1 cellular context compared by ENCODE assay signal in the genomic region with DNA sequence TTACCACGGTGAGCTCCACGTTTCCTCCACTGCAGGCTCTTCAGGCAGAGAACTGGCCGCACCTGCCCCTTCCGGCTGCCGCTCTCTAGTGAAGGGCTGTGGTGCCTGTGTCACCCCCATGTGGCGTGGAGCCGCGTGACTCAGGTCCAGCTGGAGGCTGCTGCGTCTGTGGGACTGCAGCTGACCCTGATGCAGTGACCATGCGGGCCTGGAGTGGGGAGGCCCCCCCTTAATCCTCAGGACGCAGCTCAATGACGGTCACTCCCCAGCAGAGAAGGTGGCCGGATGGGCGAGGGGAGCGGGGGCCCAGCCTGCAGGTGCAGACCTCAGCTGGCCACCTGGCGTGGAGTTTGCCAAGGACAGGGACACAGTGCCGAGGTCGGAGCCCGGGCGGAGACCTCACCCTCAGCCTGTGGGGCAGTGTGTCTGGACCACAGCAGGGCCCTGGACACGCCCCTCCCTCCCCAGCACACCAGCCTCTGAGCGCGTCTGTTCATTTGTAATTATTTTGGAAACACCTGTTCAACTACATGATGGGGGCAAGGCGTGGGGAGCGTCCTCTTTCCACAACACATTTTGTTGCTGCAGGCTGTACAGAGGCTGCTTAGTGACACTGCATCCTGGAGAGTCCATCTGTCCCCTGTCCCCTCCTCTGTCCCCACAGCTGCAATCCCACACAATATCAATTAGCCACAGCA.
TF ChIP-seq lines count a peak whose summit lies in the region.

No MANE protein-coding gene starts in this region.

TF ChIP-seq in K562, 482 proteins besides CTCF, POLR2A, EP300 and RAD21:
- 0 out of 2 replicates have a peak, but pooled peaks have one; percentile 17 for TF ChIP-seq ETV1 (tag; conservative IDR thresholded peaks at IDR 0.05; ENCODE audit: low read depth)
- no peak for TF ChIP-seq TARDBP (IDR thresholded peaks at IDR 0.05)
- no peak for TF ChIP-seq LARP7 (IDR thresholded peaks at IDR 0.05)
- no peak for TF ChIP-seq ZNF445 (CRISPR knock-in tag; IDR thresholded peaks at IDR 0.05; ENCODE audit: low read depth)
- TF ChIP-seq, protein P1, sequence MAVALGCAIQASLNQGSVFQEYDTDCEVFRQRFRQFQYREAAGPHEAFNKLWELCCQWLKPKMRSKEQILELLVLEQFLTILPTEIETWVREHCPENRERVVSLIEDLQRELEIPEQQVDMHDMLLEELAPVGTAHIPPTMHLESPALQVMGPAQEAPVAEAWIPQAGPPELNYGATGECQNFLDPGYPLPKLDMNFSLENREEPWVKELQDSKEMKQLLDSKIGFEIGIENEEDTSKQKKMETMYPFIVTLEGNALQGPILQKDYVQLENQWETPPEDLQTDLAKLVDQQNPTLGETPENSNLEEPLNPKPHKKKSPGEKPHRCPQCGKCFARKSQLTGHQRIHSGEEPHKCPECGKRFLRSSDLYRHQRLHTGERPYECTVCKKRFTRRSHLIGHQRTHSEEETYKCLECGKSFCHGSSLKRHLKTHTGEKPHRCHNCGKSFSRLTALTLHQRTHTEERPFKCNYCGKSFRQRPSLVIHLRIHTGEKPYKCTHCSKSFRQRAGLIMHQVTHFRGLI (CRISPR knock-in tag; IDR thresholded peaks at IDR 0.05) = no peak
- TF ChIP-seq, protein P2, sequence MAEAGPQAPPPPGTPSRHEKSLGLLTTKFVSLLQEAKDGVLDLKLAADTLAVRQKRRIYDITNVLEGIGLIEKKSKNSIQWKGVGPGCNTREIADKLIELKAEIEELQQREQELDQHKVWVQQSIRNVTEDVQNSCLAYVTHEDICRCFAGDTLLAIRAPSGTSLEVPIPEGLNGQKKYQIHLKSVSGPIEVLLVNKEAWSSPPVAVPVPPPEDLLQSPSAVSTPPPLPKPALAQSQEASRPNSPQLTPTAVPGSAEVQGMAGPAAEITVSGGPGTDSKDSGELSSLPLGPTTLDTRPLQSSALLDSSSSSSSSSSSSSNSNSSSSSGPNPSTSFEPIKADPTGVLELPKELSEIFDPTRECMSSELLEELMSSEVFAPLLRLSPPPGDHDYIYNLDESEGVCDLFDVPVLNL (CRISPR knock-in tag; IDR thresholded peaks at IDR 0.05; ENCODE audit: low read depth) = no peak
- TF ChIP-seq PRMT5 (CRISPR knock-in tag; IDR thresholded peaks at IDR 0.05) = no peak
- TF ChIP-seq SAFB (IDR thresholded peaks at IDR 0.05; ENCODE audit: borderline replicate concordance, low read depth, low read length) = peak; percentile 64; the same call in 1 of the 2 replicates
- TF ChIP-seq, protein P3, sequence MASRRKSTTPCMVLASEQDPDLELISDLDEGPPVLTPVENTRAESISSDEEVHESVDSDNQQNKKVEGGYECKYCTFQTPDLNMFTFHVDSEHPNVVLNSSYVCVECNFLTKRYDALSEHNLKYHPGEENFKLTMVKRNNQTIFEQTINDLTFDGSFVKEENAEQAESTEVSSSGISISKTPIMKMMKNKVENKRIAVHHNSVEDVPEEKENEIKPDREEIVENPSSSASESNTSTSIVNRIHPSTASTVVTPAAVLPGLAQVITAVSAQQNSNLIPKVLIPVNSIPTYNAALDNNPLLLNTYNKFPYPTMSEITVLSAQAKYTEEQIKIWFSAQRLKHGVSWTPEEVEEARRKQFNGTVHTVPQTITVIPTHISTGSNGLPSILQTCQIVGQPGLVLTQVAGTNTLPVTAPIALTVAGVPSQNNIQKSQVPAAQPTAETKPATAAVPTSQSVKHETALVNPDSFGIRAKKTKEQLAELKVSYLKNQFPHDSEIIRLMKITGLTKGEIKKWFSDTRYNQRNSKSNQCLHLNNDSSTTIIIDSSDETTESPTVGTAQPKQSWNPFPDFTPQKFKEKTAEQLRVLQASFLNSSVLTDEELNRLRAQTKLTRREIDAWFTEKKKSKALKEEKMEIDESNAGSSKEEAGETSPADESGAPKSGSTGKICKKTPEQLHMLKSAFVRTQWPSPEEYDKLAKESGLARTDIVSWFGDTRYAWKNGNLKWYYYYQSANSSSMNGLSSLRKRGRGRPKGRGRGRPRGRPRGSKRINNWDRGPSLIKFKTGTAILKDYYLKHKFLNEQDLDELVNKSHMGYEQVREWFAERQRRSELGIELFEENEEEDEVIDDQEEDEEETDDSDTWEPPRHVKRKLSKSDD (conservative IDR thresholded peaks at IDR 0.05; ENCODE audit: low read length) = no peak
- TF ChIP-seq CEBPB (tag; IDR thresholded peaks at IDR 0.05) = no peak
- TF ChIP-seq ZNF384 (IDR thresholded peaks at IDR 0.05; ENCODE audit: low read depth, low read length) = no peak
- TF ChIP-seq XRCC3 (IDR thresholded peaks at IDR 0.05) = no peak
- no peak for TF ChIP-seq NR2F6 (CRISPR knock-in tag; IDR thresholded peaks at IDR 0.05)
- no peak for TF ChIP-seq BACH1 (tag; IDR thresholded peaks at IDR 0.05)
- no peak for TF ChIP-seq ZNF75A (CRISPR knock-in tag; IDR thresholded peaks at IDR 0.05)
- TF ChIP-seq GABPA (tag; conservative IDR thresholded peaks at IDR 0.05; ENCODE audit: low read depth) = peak; percentile 18; the same call in 1 of the 2 replicates
- TF ChIP-seq, protein P4, sequence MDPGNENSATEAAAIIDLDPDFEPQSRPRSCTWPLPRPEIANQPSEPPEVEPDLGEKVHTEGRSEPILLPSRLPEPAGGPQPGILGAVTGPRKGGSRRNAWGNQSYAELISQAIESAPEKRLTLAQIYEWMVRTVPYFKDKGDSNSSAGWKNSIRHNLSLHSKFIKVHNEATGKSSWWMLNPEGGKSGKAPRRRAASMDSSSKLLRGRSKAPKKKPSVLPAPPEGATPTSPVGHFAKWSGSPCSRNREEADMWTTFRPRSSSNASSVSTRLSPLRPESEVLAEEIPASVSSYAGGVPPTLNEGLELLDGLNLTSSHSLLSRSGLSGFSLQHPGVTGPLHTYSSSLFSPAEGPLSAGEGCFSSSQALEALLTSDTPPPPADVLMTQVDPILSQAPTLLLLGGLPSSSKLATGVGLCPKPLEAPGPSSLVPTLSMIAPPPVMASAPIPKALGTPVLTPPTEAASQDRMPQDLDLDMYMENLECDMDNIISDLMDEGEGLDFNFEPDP (CRISPR knock-in tag; IDR thresholded peaks at IDR 0.05) = no peak
- no peak for TF ChIP-seq ZNF584 (CRISPR knock-in tag; IDR thresholded peaks at IDR 0.05; ENCODE audit: low read depth)
- TF ChIP-seq, protein P5, sequence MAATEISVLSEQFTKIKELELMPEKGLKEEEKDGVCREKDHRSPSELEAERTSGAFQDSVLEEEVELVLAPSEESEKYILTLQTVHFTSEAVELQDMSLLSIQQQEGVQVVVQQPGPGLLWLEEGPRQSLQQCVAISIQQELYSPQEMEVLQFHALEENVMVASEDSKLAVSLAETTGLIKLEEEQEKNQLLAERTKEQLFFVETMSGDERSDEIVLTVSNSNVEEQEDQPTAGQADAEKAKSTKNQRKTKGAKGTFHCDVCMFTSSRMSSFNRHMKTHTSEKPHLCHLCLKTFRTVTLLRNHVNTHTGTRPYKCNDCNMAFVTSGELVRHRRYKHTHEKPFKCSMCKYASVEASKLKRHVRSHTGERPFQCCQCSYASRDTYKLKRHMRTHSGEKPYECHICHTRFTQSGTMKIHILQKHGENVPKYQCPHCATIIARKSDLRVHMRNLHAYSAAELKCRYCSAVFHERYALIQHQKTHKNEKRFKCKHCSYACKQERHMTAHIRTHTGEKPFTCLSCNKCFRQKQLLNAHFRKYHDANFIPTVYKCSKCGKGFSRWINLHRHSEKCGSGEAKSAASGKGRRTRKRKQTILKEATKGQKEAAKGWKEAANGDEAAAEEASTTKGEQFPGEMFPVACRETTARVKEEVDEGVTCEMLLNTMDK (IDR thresholded peaks at IDR 0.05; ENCODE audit: borderline replicate concordance, insufficient read depth, low read depth, low read length, poor library complexity, severe bottlenecking) = peak; percentile 15
- TF ChIP-seq RBM22 (IDR thresholded peaks at IDR 0.05; ENCODE audit: low read depth, low read length, poor library complexity, severe bottlenecking) = no peak
- TF ChIP-seq ZNF143 (CRISPR knock-in tag; IDR thresholded peaks at IDR 0.05) = no peak
- TF ChIP-seq HLTF (IDR thresholded peaks at IDR 0.05) = no peak
- TF ChIP-seq STAG1 (CRISPR knock-in tag; IDR thresholded peaks at IDR 0.05; ENCODE audit: borderline replicate concordance) = no peak
- TF ChIP-seq OTX1 (CRISPR knock-in tag; IDR thresholded peaks at IDR 0.05) = no peak
- no peak for TF ChIP-seq SMARCE1 (IDR thresholded peaks at IDR 0.05)
- no peak for TF ChIP-seq YY1 (IDR thresholded peaks at IDR 0.05; ENCODE audit: borderline replicate concordance in 1 of 3, control insufficient read depth in 1 of 3, extremely low read depth in 1 of 3, insufficient read depth in 3 of 3, insufficient read length in 1 of 3, insufficient replicate concordance in 2 of 3, low read depth in 1 of 3, low read length in 2 of 3)
- TF ChIP-seq, protein P6, sequence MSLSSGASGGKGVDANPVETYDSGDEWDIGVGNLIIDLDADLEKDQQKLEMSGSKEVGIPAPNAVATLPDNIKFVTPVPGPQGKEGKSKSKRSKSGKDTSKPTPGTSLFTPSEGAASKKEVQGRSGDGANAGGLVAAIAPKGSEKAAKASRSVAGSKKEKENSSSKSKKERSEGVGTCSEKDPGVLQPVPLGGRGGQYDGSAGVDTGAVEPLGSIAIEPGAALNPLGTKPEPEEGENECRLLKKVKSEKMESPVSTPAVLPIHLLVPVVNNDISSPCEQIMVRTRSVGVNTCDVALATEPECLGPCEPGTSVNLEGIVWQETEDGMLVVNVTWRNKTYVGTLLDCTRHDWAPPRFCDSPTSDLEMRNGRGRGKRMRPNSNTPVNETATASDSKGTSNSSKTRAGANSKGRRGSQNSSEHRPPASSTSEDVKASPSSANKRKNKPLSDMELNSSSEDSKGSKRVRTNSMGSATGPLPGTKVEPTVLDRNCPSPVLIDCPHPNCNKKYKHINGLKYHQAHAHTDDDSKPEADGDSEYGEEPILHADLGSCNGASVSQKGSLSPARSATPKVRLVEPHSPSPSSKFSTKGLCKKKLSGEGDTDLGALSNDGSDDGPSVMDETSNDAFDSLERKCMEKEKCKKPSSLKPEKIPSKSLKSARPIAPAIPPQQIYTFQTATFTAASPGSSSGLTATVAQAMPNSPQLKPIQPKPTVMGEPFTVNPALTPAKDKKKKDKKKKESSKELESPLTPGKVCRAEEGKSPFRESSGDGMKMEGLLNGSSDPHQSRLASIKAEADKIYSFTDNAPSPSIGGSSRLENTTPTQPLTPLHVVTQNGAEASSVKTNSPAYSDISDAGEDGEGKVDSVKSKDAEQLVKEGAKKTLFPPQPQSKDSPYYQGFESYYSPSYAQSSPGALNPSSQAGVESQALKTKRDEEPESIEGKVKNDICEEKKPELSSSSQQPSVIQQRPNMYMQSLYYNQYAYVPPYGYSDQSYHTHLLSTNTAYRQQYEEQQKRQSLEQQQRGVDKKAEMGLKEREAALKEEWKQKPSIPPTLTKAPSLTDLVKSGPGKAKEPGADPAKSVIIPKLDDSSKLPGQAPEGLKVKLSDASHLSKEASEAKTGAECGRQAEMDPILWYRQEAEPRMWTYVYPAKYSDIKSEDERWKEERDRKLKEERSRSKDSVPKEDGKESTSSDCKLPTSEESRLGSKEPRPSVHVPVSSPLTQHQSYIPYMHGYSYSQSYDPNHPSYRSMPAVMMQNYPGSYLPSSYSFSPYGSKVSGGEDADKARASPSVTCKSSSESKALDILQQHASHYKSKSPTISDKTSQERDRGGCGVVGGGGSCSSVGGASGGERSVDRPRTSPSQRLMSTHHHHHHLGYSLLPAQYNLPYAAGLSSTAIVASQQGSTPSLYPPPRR (CRISPR knock-in tag; IDR thresholded peaks at IDR 0.05; ENCODE audit: borderline replicate concordance) = no peak
- no peak for TF ChIP-seq ZNF764 (CRISPR knock-in tag; IDR thresholded peaks at IDR 0.05; ENCODE audit: low read depth)
- TF ChIP-seq ESRRA (IDR thresholded peaks at IDR 0.05; ENCODE audit: borderline replicate concordance, low read depth) = no peak
- TF ChIP-seq, protein P7, sequence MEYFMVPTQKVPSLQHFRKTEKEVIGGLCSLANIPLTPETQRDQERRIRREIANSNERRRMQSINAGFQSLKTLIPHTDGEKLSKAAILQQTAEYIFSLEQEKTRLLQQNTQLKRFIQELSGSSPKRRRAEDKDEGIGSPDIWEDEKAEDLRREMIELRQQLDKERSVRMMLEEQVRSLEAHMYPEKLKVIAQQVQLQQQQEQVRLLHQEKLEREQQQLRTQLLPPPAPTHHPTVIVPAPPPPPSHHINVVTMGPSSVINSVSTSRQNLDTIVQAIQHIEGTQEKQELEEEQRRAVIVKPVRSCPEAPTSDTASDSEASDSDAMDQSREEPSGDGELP (CRISPR knock-in tag; IDR thresholded peaks at IDR 0.05; ENCODE audit: borderline replicate concordance) = peak; percentile 84
- TF ChIP-seq FOXJ3 (CRISPR knock-in tag; IDR thresholded peaks at IDR 0.05) = no peak
- no peak for TF ChIP-seq POLR3G (IDR thresholded peaks at IDR 0.05; ENCODE audit: extremely low read depth, insufficient read length, insufficient replicate concordance)
- TF ChIP-seq FOXP1 (CRISPR knock-in tag; IDR thresholded peaks at IDR 0.05) = no peak
- TF ChIP-seq ETS2 (tag; IDR thresholded peaks at IDR 0.05; ENCODE audit: borderline replicate concordance, poor library complexity, severe bottlenecking) = no peak
- no peak for TF ChIP-seq E2F3 (CRISPR knock-in tag; IDR thresholded peaks at IDR 0.05)
- no peak for TF ChIP-seq ZNF444 (CRISPR knock-in tag; IDR thresholded peaks at IDR 0.05)
- no peak for TF ChIP-seq BCL6 (CRISPR knock-in tag; IDR thresholded peaks at IDR 0.05)
- TF ChIP-seq TRIM24 (IDR thresholded peaks at IDR 0.05) = no peak
- TF ChIP-seq SMARCA5 (IDR thresholded peaks at IDR 0.05) = no peak
- TF ChIP-seq, protein P8, sequence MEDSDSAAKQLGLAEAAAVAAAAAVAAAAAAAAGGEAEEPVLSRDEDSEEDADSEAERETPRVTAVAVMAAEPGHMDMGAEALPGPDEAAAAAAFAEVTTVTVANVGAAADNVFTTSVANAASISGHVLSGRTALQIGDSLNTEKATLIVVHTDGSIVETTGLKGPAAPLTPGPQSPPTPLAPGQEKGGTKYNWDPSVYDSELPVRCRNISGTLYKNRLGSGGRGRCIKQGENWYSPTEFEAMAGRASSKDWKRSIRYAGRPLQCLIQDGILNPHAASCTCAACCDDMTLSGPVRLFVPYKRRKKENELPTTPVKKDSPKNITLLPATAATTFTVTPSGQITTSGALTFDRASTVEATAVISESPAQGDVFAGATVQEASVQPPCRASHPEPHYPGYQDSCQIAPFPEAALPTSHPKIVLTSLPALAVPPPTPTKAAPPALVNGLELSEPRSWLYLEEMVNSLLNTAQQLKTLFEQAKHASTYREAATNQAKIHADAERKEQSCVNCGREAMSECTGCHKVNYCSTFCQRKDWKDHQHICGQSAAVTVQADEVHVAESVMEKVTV (CRISPR knock-in tag; IDR thresholded peaks at IDR 0.05) = no peak
- TF ChIP-seq EGR1 (conservative IDR thresholded peaks at IDR 0.05) = no peak
